1 cellular context compared by ENCODE assay signal in genomic region chr3:141261472-141262171, GRCh38.
TF ChIP-seq lines count a peak whose summit lies in the region.

No MANE protein-coding gene starts in this region.

TF ChIP-seq in WTC11, 78 proteins besides CTCF, POLR2A, EP300 and RAD21 (continued from another document):
- TF ChIP-seq ATF6 (CRISPR knock-in tag; IDR thresholded peaks at IDR 0.05) (no peak), ZNF512 (CRISPR knock-in tag; IDR thresholded peaks at IDR 0.05; ENCODE audit: borderline replicate concordance) (no peak), SMAD3 (CRISPR knock-in tag; IDR thresholded peaks at IDR 0.05; ENCODE audit: borderline replicate concordance) (no peak), ATF2 (CRISPR knock-in tag; IDR thresholded peaks at IDR 0.05; ENCODE audit: borderline replicate concordance, low read depth) (no peak), E2F1 (CRISPR knock-in tag; IDR thresholded peaks at IDR 0.05) (no peak), ELF4 (CRISPR knock-in tag; IDR thresholded peaks at IDR 0.05; ENCODE audit: low read depth) (no peak), E2F5 (CRISPR knock-in tag; IDR thresholded peaks at IDR 0.05) (no peak)
